ENCODE assay signal across 22 cellular contexts in genomic region chr16:22887445-22887844, GRCh38.
DNase-seq lines count a peak whose midpoint lies in the region; ATAC-seq and TF ChIP-seq lines count a peak whose summit lies in the region.
"Had no signal": no experiment of that assay in that cellular context is flagged by ENCODE, and none has a peak within 500 bp of the region (broad histone marks: within the 10 kb centered on the region; RNA-seq: fewer than 3 reads in every experiment).

No MANE protein-coding gene starts in this region.

- TF ChIP-seq CTCF in chondrocyte (IDR thresholded peaks at IDR 0.05) = no peak

- H3K27me3 Mint-ChIP-seq in chondrocyte (ENCODE audit: low read depth) = peaks cover 7% of the 10 kb centered on the region

- H3K4me1 Mint-ChIP-seq in chondrocyte (ENCODE audit: low read depth) = no peaks in the 10 kb centered on the region
- H3K4me1 Mint-ChIP-seq: B cell; CD8-positive, alpha-beta memory T cell had no signal

- ATAC-seq in GM18519 (IDR thresholded peaks at IDR 0.05; ENCODE audit: low FRiP score, unreplicated experiment) = no peak
- ATAC-seq: GM12878, HCT116 had no signal

- no peaks in the 10 kb centered on the region for H3K9me3 Mint-ChIP-seq in chondrocyte (ENCODE audit: low read depth)
- H3K9me3 Mint-ChIP-seq: CD8-positive, alpha-beta memory T cell; T-helper 1 cell treated with Interleukin-12 subunit alpha and Interleukin-12 subunit beta and Interleukin-4 antibody, amounts not matched to agents 30 μg/mL and 1 μg/mL, for 36 hours had no signal

- H3K4me3 Mint-ChIP-seq in chondrocyte (ENCODE audit: unreplicated experiment) = no peak overlapping the region
- H3K4me3 Mint-ChIP-seq: B cell; CD8-positive, alpha-beta memory T cell; T-helper 1 cell treated with Interleukin-12 subunit alpha and Interleukin-12 subunit beta and Interleukin-4 antibody, amounts not matched to agents 30 μg/mL and 1 μg/mL, for 36 hours had no signal

- H3K27ac Mint-ChIP-seq in chondrocyte (ENCODE audit: unreplicated experiment) = no peak overlapping the region
- H3K27ac Mint-ChIP-seq: B cell; CD8-positive, alpha-beta memory T cell; T-helper 1 cell treated with Interleukin-12 subunit alpha and Interleukin-12 subunit beta and Interleukin-4 antibody, amounts not matched to agents 30 μg/mL and 1 μg/mL, for 36 hours had no signal

- peak; percentile 40 for DNase-seq in NCI-H82 (lab: John Stamatoyannopoulos, UW)
- no peak for DNase-seq in NCI-H82 treated with DMSO at 0.1 percent for 48 hours (lab: John Stamatoyannopoulos, UW; ENCODE audit: unreplicated experiment)
- peak; percentile 20 for DNase-seq in NCI-H1092 (lab: John Stamatoyannopoulos, UW)
- DNase-seq in NCI-H510A (lab: John Stamatoyannopoulos, UW) = peak; percentile 90
- DNase-seq in chondrocyte (ENCODE audit: low spot score) = no peak
- DNase-seq in stimulated activated CD4-positive, alpha-beta T cell treated with anti-CD3 and anti-CD28 coated beads, Interleukin-12 subunit alpha, Interleukin-12 subunit beta, amount 100 ng/mL, for 4 hours = no peak
- DNase-seq: Calu3; CD8-positive, alpha-beta memory T cell; NCI-H1048; NCI-H1436; NCI-H187; NCI-H2227 treated with DMSO at 0.1 percent for 48 hours; NCI-H748 treated with DMSO at 0.1 percent for 48 hours; OCI-M1; Peyer's patch; SK-N-SH; SW 1271 had no signal

- no peaks in the 10 kb centered on the region for H3K36me3 Mint-ChIP-seq in chondrocyte (ENCODE audit: low read depth)
- H3K36me3 Mint-ChIP-seq: CD8-positive, alpha-beta memory T cell had no signal

Comparison
In these comparisons a context has a peak if more than half of its experiments do, and no peak if none do; other contexts are left out.
1. DNase-seq: peak in NCI-H82 (single experiment), NCI-H1092 (single experiment) and NCI-H510A (single experiment); none in NCI-H82 treated with DMSO at 0.1 percent for 48 hours (single experiment), chondrocyte (single experiment) and stimulated activated CD4-positive, alpha-beta T cell treated with anti-CD3 and anti-CD28 coated beads, Interleukin-12 subunit alpha, Interleukin-12 subunit beta, amount 100 ng/mL, for 4 hours (single experiment).